ENCODE assay signal across 24 cellular contexts in genomic region chr6:111553580-111553979, GRCh38. TPM values are rescaled to one million over a fixed set of nuclear protein-coding genes. Genes with fewer than 3 reads are reported as not detected.
A peak's percentile ranks its signal among the peaks of the same experiment; 100 is the strongest.
DNase-seq lines count a peak whose midpoint lies in the region; ATAC-seq and TF ChIP-seq lines count a peak whose summit lies in the region.
"Had no signal": no experiment of that assay in that cellular context is flagged by ENCODE, and none has a peak within 500 bp of the region (broad histone marks: within the 10 kb centered on the region; RNA-seq: fewer than 3 reads in every experiment).

No MANE protein-coding gene starts in this region.

- no peak for TF ChIP-seq POLR2A in transverse colon (IDR thresholded peaks at IDR 0.05)

- TF ChIP-seq EP300 in transverse colon (IDR thresholded peaks at IDR 0.05; ENCODE audit: low read depth), result no peak

- no peaks in the 10 kb centered on the region for H3K9me3 Mint-ChIP-seq in mesothelial cell of epicardium
- H3K9me3 Mint-ChIP-seq: activated CD4-positive, alpha-beta memory T cell treated with anti-CD3 and anti-CD28 coated beads, Interleukin-2, amount 10 ng/mL, durations not matched to agents 7 days and 5 days; activated naive CD8-positive, alpha-beta T cell treated with anti-CD3 and anti-CD28 coated beads, Interleukin-2, amount 10 ng/mL, durations not matched to agents 7 days and 5 days; CD8-positive, alpha-beta memory T cell; T-cell had no signal

- TF ChIP-seq CTCF in mesothelial cell of epicardium (IDR thresholded peaks at IDR 0.05; ENCODE audit: unreplicated experiment) (no peak), transverse colon (IDR thresholded peaks at IDR 0.05) (no peak), tibial artery (IDR thresholded peaks at IDR 0.05) (no peak), coronary artery (IDR thresholded peaks at IDR 0.05) (no peak)

- H3K36me3 Mint-ChIP-seq in mesothelial cell of epicardium, result peaks cover 2% of the 10 kb centered on the region

- ATAC-seq in esophagus mucosa, result no peak
- ATAC-seq: A549; activated CD4-positive, CD25-positive, alpha-beta regulatory T cell treated with anti-CD3 and anti-CD28 coated beads, Interleukin-2, amount 50 U/mL, for 24 hours; lower lobe of right lung; T-cell had no signal

- peak overlapping the region; percentile 95 for H3K27ac Mint-ChIP-seq in mesothelial cell of epicardium
- H3K27ac Mint-ChIP-seq: activated CD4-positive, alpha-beta memory T cell treated with anti-CD3 and anti-CD28 coated beads, Interleukin-2, amount 10 ng/mL, durations not matched to agents 7 days and 5 days; activated naive CD8-positive, alpha-beta T cell treated with anti-CD3 and anti-CD28 coated beads, Interleukin-2, amount 10 ng/mL, durations not matched to agents 7 days and 5 days; T-cell had no signal

- H3K9me3 ChIP-seq in adipocyte (ENCODE audit: control insufficient read depth, low read length), result no peaks in the 10 kb centered on the region
- H3K9me3 ChIP-seq in transverse colon, result no peaks in the 10 kb centered on the region
- H3K9me3 ChIP-seq in tibial artery, result no peaks in the 10 kb centered on the region
- H3K9me3 ChIP-seq: A549, lower lobe of right lung had no signal

- H3K9ac ChIP-seq in adipocyte (ENCODE audit: low read length), result peak overlapping the region; percentile 81

- WGBS in transverse colon (ENCODE audit: low coverage in 1 of 2), 2 donors, result 88 to 90% methylated on average over 3 to 4 of the region's 4 CpGs

- peak overlapping the region in 3 of 4 donors; percentile 74 to 83 (median 80) for H3K27ac ChIP-seq in transverse colon
- H3K27ac ChIP-seq in tibial artery, result peak overlapping the region in 1 of 2 donors; percentile 78
- H3K27ac ChIP-seq in coronary artery, result no peak overlapping the region
- H3K27ac ChIP-seq: A549, PC-9 had no signal

- in situ Hi-C loops in transverse colon (cut with MboI; ENCODE audit: low pct_ligation_motif_present in 1 of 4, low pct_unique_long_range_greater_than_20kb in 1 of 4, low sequenced_read_pairs in 3 of 4), result no loop called here

- no peaks in the 10 kb centered on the region for H3K27me3 Mint-ChIP-seq in mesothelial cell of epicardium (ENCODE audit: low read depth)
- H3K27me3 Mint-ChIP-seq: activated CD4-positive, alpha-beta memory T cell treated with anti-CD3 and anti-CD28 coated beads, Interleukin-2, amount 10 ng/mL, durations not matched to agents 7 days and 5 days; activated naive CD8-positive, alpha-beta T cell treated with anti-CD3 and anti-CD28 coated beads, Interleukin-2, amount 10 ng/mL, durations not matched to agents 7 days and 5 days; CD8-positive, alpha-beta memory T cell; T-cell had no signal

- DNase-seq in NCI-H345 (lab: John Stamatoyannopoulos, UW), result peak; percentile 53
- no peak for DNase-seq in NCI-H345 treated with DMSO at 0.1 percent for 48 hours (lab: John Stamatoyannopoulos, UW; ENCODE audit: unreplicated experiment)
- no peak for DNase-seq in adipocyte (ENCODE audit: low read depth)
- DNase-seq in mesothelial cell of epicardium (ENCODE audit: low spot score in 2 of 2, unreplicated experiment in 2 of 2), result no peak
- no peak for DNase-seq in transverse colon
- DNase-seq in tibial artery, result no peak
- no peak for DNase-seq in coronary artery (ENCODE audit: low spot score)
- DNase-seq: activated CD4-positive, alpha-beta memory T cell treated with anti-CD3 and anti-CD28 coated beads, Interleukin-2, amount 10 ng/mL, durations not matched to agents 7 days and 5 days; activated effector memory CD4-positive, alpha-beta T cell treated with anti-CD3 and anti-CD28 coated beads, Interleukin-2, amount 50 U/mL, for 16 hours; activated naive CD8-positive, alpha-beta T cell treated with anti-CD3 and anti-CD28 coated beads, Interleukin-2, amount 10 ng/mL, durations not matched to agents 7 days and 5 days; activated T-cell treated with anti-CD3 and anti-CD28 coated beads for 4 hours; CD8-positive, alpha-beta memory T cell; effector CD8-positive, alpha-beta T cell; kidney; lower lobe of right lung; NCI-H1694; NCI-H446; PC-9; SIG-M5; stimulated activated CD8-positive, alpha-beta memory T cell treated with anti-CD3 and anti-CD28 coated beads, Interleukin-4, amount 100 ng/mL, for 48 hours; T-cell had no signal

- no peak overlapping the region for H3K4me3 ChIP-seq in adipocyte (ENCODE audit: low read length)
- H3K4me3 ChIP-seq in transverse colon, result no peak overlapping the region
- no peak overlapping the region for H3K4me3 ChIP-seq in tibial artery
- no peak overlapping the region for H3K4me3 ChIP-seq in coronary artery
- H3K4me3 ChIP-seq: A549, lower lobe of right lung, PC-9 had no signal

- H3K4me3 Mint-ChIP-seq in mesothelial cell of epicardium, result no peak overlapping the region
- H3K4me3 Mint-ChIP-seq: activated CD4-positive, alpha-beta memory T cell treated with anti-CD3 and anti-CD28 coated beads, Interleukin-2, amount 10 ng/mL, durations not matched to agents 7 days and 5 days; activated naive CD8-positive, alpha-beta T cell treated with anti-CD3 and anti-CD28 coated beads, Interleukin-2, amount 10 ng/mL, durations not matched to agents 7 days and 5 days; CD8-positive, alpha-beta memory T cell; T-cell had no signal

- H3K4me1 Mint-ChIP-seq in mesothelial cell of epicardium, result peaks cover 73% of the 10 kb centered on the region
- H3K4me1 Mint-ChIP-seq: activated CD4-positive, alpha-beta memory T cell treated with anti-CD3 and anti-CD28 coated beads, Interleukin-2, amount 10 ng/mL, durations not matched to agents 7 days and 5 days had no signal

- H3K36me3 ChIP-seq in adipocyte (ENCODE audit: control insufficient read depth, insufficient read depth, low read length, severe bottlenecking) (peaks cover 2% of the 10 kb centered on the region), transverse colon (no peaks in the 10 kb centered on the region), tibial artery (no peaks in the 10 kb centered on the region)

- H3K27me3 ChIP-seq in adipocyte (replicated peaks; ENCODE audit: control insufficient read depth, insufficient read depth, low read length) (no peaks in the 10 kb centered on the region), transverse colon (no peaks in the 10 kb centered on the region), tibial artery (no peaks in the 10 kb centered on the region)

- intact Hi-C loops in transverse colon (cut with DNase I; ENCODE audit: low total_unique reads) (no loop called here), tibial artery (cut with DNase I; ENCODE audit: low total_unique reads) (loop anchor here (5.0 kb wide), 2 partner anchors 49 to 71 kb away; partner anchors contain the start of gene REV3L)

- H3K4me1 ChIP-seq in adipocyte (ENCODE audit: control insufficient read depth, insufficient read depth, low read length) (peaks cover 54% of the 10 kb centered on the region), transverse colon (peaks cover 23 to 46% (median 35%) of the 10 kb centered on the region in 4 donors), tibial artery (peaks cover 0 to 61% (median 30%) of the 10 kb centered on the region in 4 donors)
- H3K4me1 ChIP-seq: A549 had no signal

RNA-seq across cellular contexts. Expression of gene TRAF3IP2, which starts 52.1 kb away (rescaled TPM):
- total RNA-seq in mesothelial cell of epicardium, result 29.9 to 32.0 TPM (median 30.5 TPM) in 3 replicates
- 10 to 100 TPM; 33.0 to 57.8 (median 54.5) TPM for total RNA-seq in transverse colon
- 68.5 TPM for total RNA-seq in esophagus mucosa

Comparison
In these comparisons a context has a peak if more than half of its experiments do, and no peak if none do; other contexts are left out.
1. H3K27ac ChIP-seq: peak in transverse colon (3 of 4); none in coronary artery (0 of 2).